Comparison of ENCODE assay signal across 2 cellular contexts in the genomic region with DNA sequence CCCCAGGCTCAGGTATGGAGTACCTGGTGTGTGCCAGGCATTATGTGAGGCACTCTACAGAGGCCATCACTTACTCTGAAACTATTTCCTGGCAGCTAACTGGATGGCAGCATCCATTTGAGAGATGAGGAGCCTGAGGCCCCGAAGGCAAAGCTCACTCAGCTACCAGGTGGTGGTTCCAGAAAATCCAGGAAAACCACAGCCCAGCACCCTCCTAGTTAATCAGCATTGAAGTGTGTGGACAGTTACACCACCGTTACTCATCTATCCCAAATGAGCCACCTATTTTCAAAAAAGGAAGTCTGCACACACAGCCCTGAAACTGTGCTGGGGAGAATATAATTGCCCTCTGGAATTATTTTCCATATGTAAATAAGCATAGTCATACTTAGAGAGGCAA.
TF ChIP-seq lines count a peak whose summit lies in the region.

No MANE protein-coding gene starts in this region.

TF ChIP-seq in IMR-90, 13 proteins besides CTCF, POLR2A, EP300 and RAD21 (continued from another document):
- no peak for TF ChIP-seq MAZ (IDR thresholded peaks at IDR 0.05; ENCODE audit: borderline replicate concordance, low read depth, low read length)
- TF ChIP-seq BHLHE40 (IDR thresholded peaks at IDR 0.05; ENCODE audit: low read depth, low read length) = no peak
- TF ChIP-seq MAFK (IDR thresholded peaks at IDR 0.05; ENCODE audit: low read depth, low read length) = no peak
- no peak for TF ChIP-seq CEBPB (IDR thresholded peaks at IDR 0.05; ENCODE audit: low read depth, low read length)
- no peak for TF ChIP-seq SMC3 (IDR thresholded peaks at IDR 0.05; ENCODE audit: low read depth, low read length)
- TF ChIP-seq RFX5 (IDR thresholded peaks at IDR 0.05; ENCODE audit: low read depth, low read length) = no peak
- TF ChIP-seq RCOR1 (IDR thresholded peaks at IDR 0.05; ENCODE audit: insufficient replicate concordance, low read length) = no peak
- TF ChIP-seq, protein P1, sequence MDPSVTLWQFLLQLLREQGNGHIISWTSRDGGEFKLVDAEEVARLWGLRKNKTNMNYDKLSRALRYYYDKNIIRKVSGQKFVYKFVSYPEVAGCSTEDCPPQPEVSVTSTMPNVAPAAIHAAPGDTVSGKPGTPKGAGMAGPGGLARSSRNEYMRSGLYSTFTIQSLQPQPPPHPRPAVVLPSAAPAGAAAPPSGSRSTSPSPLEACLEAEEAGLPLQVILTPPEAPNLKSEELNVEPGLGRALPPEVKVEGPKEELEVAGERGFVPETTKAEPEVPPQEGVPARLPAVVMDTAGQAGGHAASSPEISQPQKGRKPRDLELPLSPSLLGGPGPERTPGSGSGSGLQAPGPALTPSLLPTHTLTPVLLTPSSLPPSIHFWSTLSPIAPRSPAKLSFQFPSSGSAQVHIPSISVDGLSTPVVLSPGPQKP (IDR thresholded peaks at IDR 0.05; ENCODE audit: borderline replicate concordance, low read depth, low read length) = no peak
- no peak for TF ChIP-seq MXI1 (IDR thresholded peaks at IDR 0.05; ENCODE audit: borderline replicate concordance, low read depth, low read length)
- no peak for TF ChIP-seq FOS (IDR thresholded peaks at IDR 0.05; ENCODE audit: low read depth, low read length)

TF ChIP-seq in HepG2, 621 proteins besides CTCF, POLR2A, EP300 and RAD21 (continued from another document):
- TF ChIP-seq ETV5 (CRISPR knock-in tag; IDR thresholded peaks at IDR 0.05; ENCODE audit: borderline replicate concordance) (no peak), NFYB (CRISPR knock-in tag; IDR thresholded peaks at IDR 0.05) (no peak), MLLT10 (CRISPR knock-in tag; IDR thresholded peaks at IDR 0.05) (no peak), ZNF383 (CRISPR knock-in tag; IDR thresholded peaks at IDR 0.05; ENCODE audit: borderline replicate concordance) (no peak), NRL (CRISPR knock-in tag; IDR thresholded peaks at IDR 0.05; ENCODE audit: borderline replicate concordance) (no peak), SAFB2 (CRISPR knock-in tag; IDR thresholded peaks at IDR 0.05; ENCODE audit: borderline replicate concordance, low read depth) (no peak), KLF6 (CRISPR knock-in tag; IDR thresholded peaks at IDR 0.05) (no peak), ZNF792 (CRISPR knock-in tag; IDR thresholded peaks at IDR 0.05) (no peak), SUZ12 (IDR thresholded peaks at IDR 0.05; ENCODE audit: low read depth, low read length) (no peak), ZNF619 (CRISPR knock-in tag; IDR thresholded peaks at IDR 0.05) (no peak), ZNF274 (CRISPR knock-in tag; IDR thresholded peaks at IDR 0.05) (no peak), ZNF749 (CRISPR knock-in tag; IDR thresholded peaks at IDR 0.05; ENCODE audit: borderline replicate concordance) (no peak), ZSCAN22 (CRISPR knock-in tag; IDR thresholded peaks at IDR 0.05) (no peak), HDAC2 (CRISPR knock-in tag; IDR thresholded peaks at IDR 0.05) (no peak), SMYD3 (CRISPR knock-in tag; IDR thresholded peaks at IDR 0.05) (no peak), RARA (CRISPR knock-in tag; IDR thresholded peaks at IDR 0.05) (no peak)
